In the genomic region with DNA sequence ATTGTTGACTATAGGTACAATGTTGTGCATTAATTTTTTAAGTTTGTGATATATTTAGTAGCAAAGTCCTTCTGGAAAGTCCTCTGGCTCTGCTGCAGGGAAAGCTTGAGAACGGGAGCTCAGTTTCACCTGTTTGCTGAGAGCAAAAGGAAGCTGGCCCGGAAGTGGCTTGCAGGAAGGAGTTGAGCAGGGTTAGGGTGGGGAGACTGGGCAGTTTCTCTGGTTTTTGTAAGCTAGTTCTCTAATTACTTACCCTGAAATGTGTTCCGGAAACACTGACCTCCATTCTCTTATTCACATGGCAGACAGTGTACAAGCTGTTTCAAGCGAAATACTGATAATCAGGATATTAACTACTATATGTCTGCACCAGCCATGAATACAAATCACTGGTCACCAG, we compare ENCODE assay signal across 8 cellular contexts. TPM values are rescaled to one million over a fixed set of nuclear protein-coding genes. Genes with fewer than 3 reads are reported as not detected.
DNase-seq lines count a peak whose midpoint lies in the region; ATAC-seq and TF ChIP-seq lines count a peak whose summit lies in the region.

No MANE protein-coding gene starts in this region.

- H3K9me3 Mint-ChIP-seq in activated T-helper 2 cell treated with anti-CD3 and anti-CD28 coated beads, Interferon-gamma antibody, Interleukin-2, Interleukin-4, amounts not matched to agents 10 μg/mL and 5 μg/mL and 100 μg/mL, durations not matched to agents 14 hours and 24 hours and 36 hours = no peaks in the 10 kb centered on the region
- H3K9me3 Mint-ChIP-seq in HFFc6 (no peaks in the 10 kb centered on the region), mesothelial cell of epicardium (no peaks in the 10 kb centered on the region)

- no peaks in the 10 kb centered on the region for H3K9me2 ChIP-seq in hepatocyte (replicated peaks; ENCODE audit: insufficient read depth)

- peak; percentile 76 for ATAC-seq in HG03175 (IDR thresholded peaks at IDR 0.05; ENCODE audit: unreplicated experiment)

- peak overlapping the region; percentile 21 for H3K4me3 Mint-ChIP-seq in activated T-helper 2 cell treated with anti-CD3 and anti-CD28 coated beads, Interferon-gamma antibody, Interleukin-2, Interleukin-4, amounts not matched to agents 10 μg/mL and 5 μg/mL and 100 μg/mL, durations not matched to agents 14 hours and 24 hours and 36 hours (ENCODE audit: low read depth)
- H3K4me3 Mint-ChIP-seq in HFFc6 (no peak overlapping the region), mesothelial cell of epicardium (no peak overlapping the region)

- H3K36me3 Mint-ChIP-seq in activated T-helper 2 cell treated with anti-CD3 and anti-CD28 coated beads, Interferon-gamma antibody, Interleukin-2, Interleukin-4, amounts not matched to agents 10 μg/mL and 5 μg/mL and 100 μg/mL, durations not matched to agents 14 hours and 24 hours and 36 hours (ENCODE audit: low read depth) = peaks cover 77% of the 10 kb centered on the region
- no peaks in the 10 kb centered on the region for H3K36me3 Mint-ChIP-seq in HFFc6 (ENCODE audit: low read depth)
- peaks cover 12% of the 10 kb centered on the region for H3K36me3 Mint-ChIP-seq in mesothelial cell of epicardium

- H3K36me3 ChIP-seq in neutrophil = peaks cover 56% of the 10 kb centered on the region
- H3K36me3 ChIP-seq in hepatocyte (replicated peaks; ENCODE audit: insufficient read depth, low read depth) = no peaks in the 10 kb centered on the region

- WGBS in hepatocyte (ENCODE audit: low lambda C conversion rate, missing lambda C conversion rate) = 81% methylated on average over 4 of the region's 4 CpGs

- H3K4me1 ChIP-seq in neutrophil (ENCODE audit: control insufficient read depth in 1 of 2, insufficient read depth in 1 of 2, low read depth in 1 of 2, low read length in 1 of 2) (peaks cover 78 to 79% of the 10 kb centered on the region in 2 experiments), hepatocyte (ENCODE audit: insufficient read depth) (peaks cover 5% of the 10 kb centered on the region)

- H3K9me3 ChIP-seq in neutrophil (no peaks in the 10 kb centered on the region), hepatocyte (ENCODE audit: low read depth) (no peaks in the 10 kb centered on the region)

- H3K79me2 ChIP-seq in hepatocyte = no peaks in the 10 kb centered on the region

- H3K27me3 Mint-ChIP-seq in activated T-helper 2 cell treated with anti-CD3 and anti-CD28 coated beads, Interferon-gamma antibody, Interleukin-2, Interleukin-4, amounts not matched to agents 10 μg/mL and 5 μg/mL and 100 μg/mL, durations not matched to agents 14 hours and 24 hours and 36 hours (ENCODE audit: low read depth) = no peaks in the 10 kb centered on the region
- H3K27me3 Mint-ChIP-seq in HFFc6 (ENCODE audit: insufficient read depth) = no peaks in the 10 kb centered on the region
- no peaks in the 10 kb centered on the region for H3K27me3 Mint-ChIP-seq in mesothelial cell of epicardium (ENCODE audit: low read depth)

- H3K4me1 Mint-ChIP-seq in activated T-helper 2 cell treated with anti-CD3 and anti-CD28 coated beads, Interferon-gamma antibody, Interleukin-2, Interleukin-4, amounts not matched to agents 10 μg/mL and 5 μg/mL and 100 μg/mL, durations not matched to agents 14 hours and 24 hours and 36 hours (ENCODE audit: low read depth) = peaks cover 26% of the 10 kb centered on the region
- H3K4me1 Mint-ChIP-seq in HFFc6 (ENCODE audit: low read depth) (peaks cover 25% of the 10 kb centered on the region), mesothelial cell of epicardium (peaks cover 9% of the 10 kb centered on the region)

- H3K27ac Mint-ChIP-seq in activated T-helper 2 cell treated with anti-CD3 and anti-CD28 coated beads, Interferon-gamma antibody, Interleukin-2, Interleukin-4, amounts not matched to agents 10 μg/mL and 5 μg/mL and 100 μg/mL, durations not matched to agents 14 hours and 24 hours and 36 hours = no peak overlapping the region
- H3K27ac Mint-ChIP-seq in HFFc6 (no peak overlapping the region), mesothelial cell of epicardium (no peak overlapping the region)

- peak overlapping the region; percentile 18 to 45 for H3K4me3 ChIP-seq in neutrophil (ENCODE audit: low read depth in 1 of 2, low read length in 1 of 2)
- H3K4me3 ChIP-seq in hepatocyte = no peak overlapping the region

- no peak overlapping the region for H3K4me2 ChIP-seq in hepatocyte

- TF ChIP-seq CTCF in neutrophil (IDR thresholded peaks at IDR 0.05) = no peak
- TF ChIP-seq CTCF in HFFc6 (IDR thresholded peaks at IDR 0.05) = no peak
- no peak for TF ChIP-seq CTCF in mesothelial cell of epicardium (IDR thresholded peaks at IDR 0.05; ENCODE audit: unreplicated experiment)
- TF ChIP-seq CTCF in hepatocyte (IDR thresholded peaks at IDR 0.05; ENCODE audit: poor library complexity) = no peak

- H3K27ac ChIP-seq in neutrophil (peak overlapping the region; percentile 87), hepatocyte (no peak overlapping the region)

- H4K20me1 ChIP-seq in hepatocyte (ENCODE audit: insufficient read depth, poor library complexity, severe bottlenecking) = no peaks in the 10 kb centered on the region

- H3K27me3 ChIP-seq in neutrophil = no peaks in the 10 kb centered on the region
- no peaks in the 10 kb centered on the region for H3K27me3 ChIP-seq in hepatocyte

- no peak overlapping the region for H2AFZ ChIP-seq in hepatocyte

- intact Hi-C loops in activated T-helper 2 cell treated with anti-CD3 and anti-CD28 coated beads, Interferon-gamma antibody, Interleukin-2, Interleukin-4, amounts not matched to agents 10 μg/mL and 5 μg/mL and 100 μg/mL, durations not matched to agents 14 hours and 24 hours and 36 hours (cut with micrococcal nuclease) = no loop called here

- DNase-seq in activated effector memory CD4-positive, alpha-beta T cell treated with anti-CD3 and anti-CD28 coated beads, Interleukin-2, amount 50 U/mL, for 16 hours = peak; percentile 69
- DNase-seq in activated effector memory CD4-positive, alpha-beta T cell treated with Interleukin-2 at 50 U/mL for 16 hours = no peak
- no peak for DNase-seq in activated T-helper 2 cell treated with anti-CD3 and anti-CD28 coated beads, Interferon-gamma antibody, Interleukin-2, Interleukin-4, amounts not matched to agents 10 μg/mL and 5 μg/mL and 100 μg/mL, durations not matched to agents 14 hours and 24 hours and 36 hours (ENCODE audit: low spot score)
- DNase-seq in HFFc6 = no peak
- DNase-seq in mesothelial cell of epicardium (ENCODE audit: low spot score in 2 of 2, unreplicated experiment in 2 of 2) = no peak
- DNase-seq in hepatocyte (ENCODE audit: low spot score) = no peak

RNA-seq across cellular contexts. Expression of a gene that starts 22.3 kb away (rescaled TPM):
- 33.5 and 37.1 TPM in 2 replicates for total RNA-seq in activated T-helper 2 cell treated with anti-CD3 and anti-CD28 coated beads, Interferon-gamma antibody, Interleukin-2, Interleukin-4, amounts not matched to agents 10 μg/mL and 5 μg/mL and 100 μg/mL, durations not matched to agents 14 hours and 24 hours and 36 hours
- 1 to 10 TPM; 1.3 to 4.2 (median 1.8) TPM for total RNA-seq in HFFc6 (2021; fragmentation: NEBNext Ultra II Directional; extraction: Animal tissue kit (Norgen Biotek cat#: 25700))
- 25.0 to 29.0 TPM (median 25.3 TPM) in 3 replicates for total RNA-seq in mesothelial cell of epicardium
- total RNA-seq in hepatocyte = 15.5 and 23.0 TPM in 2 replicates
- polyA plus RNA-seq in hepatocyte = 37.9 and 40.0 TPM in 2 replicates
